In the genomic region with DNA sequence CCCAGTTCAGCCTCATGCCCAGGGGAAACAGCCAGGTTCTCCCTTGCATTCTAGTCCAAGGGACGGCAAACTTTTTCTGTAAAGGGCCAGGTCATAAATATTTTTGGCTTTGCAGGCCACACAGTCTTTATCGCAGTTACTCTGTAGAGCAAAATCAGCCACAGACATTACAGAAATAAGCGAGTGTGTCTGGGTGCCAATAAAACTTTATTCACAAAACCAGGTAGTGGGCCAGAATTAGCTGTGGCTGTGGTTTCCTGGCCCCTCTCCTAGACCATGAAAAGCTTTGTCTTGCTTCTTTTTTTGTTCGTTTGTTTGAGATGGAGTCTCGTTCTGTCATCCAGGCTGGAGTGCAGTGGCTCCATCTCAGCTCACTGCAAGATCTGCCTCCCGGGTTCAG, we compare ENCODE assay signal across 2 cellular contexts.
TF ChIP-seq lines count a peak whose summit lies in the region.

No MANE protein-coding gene starts in this region.

TF ChIP-seq in K562, 482 proteins besides CTCF, POLR2A, EP300 and RAD21:
- TF ChIP-seq, protein P1, sequence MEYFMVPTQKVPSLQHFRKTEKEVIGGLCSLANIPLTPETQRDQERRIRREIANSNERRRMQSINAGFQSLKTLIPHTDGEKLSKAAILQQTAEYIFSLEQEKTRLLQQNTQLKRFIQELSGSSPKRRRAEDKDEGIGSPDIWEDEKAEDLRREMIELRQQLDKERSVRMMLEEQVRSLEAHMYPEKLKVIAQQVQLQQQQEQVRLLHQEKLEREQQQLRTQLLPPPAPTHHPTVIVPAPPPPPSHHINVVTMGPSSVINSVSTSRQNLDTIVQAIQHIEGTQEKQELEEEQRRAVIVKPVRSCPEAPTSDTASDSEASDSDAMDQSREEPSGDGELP (CRISPR knock-in tag; IDR thresholded peaks at IDR 0.05; ENCODE audit: borderline replicate concordance): no peak
- TF ChIP-seq, protein P2, sequence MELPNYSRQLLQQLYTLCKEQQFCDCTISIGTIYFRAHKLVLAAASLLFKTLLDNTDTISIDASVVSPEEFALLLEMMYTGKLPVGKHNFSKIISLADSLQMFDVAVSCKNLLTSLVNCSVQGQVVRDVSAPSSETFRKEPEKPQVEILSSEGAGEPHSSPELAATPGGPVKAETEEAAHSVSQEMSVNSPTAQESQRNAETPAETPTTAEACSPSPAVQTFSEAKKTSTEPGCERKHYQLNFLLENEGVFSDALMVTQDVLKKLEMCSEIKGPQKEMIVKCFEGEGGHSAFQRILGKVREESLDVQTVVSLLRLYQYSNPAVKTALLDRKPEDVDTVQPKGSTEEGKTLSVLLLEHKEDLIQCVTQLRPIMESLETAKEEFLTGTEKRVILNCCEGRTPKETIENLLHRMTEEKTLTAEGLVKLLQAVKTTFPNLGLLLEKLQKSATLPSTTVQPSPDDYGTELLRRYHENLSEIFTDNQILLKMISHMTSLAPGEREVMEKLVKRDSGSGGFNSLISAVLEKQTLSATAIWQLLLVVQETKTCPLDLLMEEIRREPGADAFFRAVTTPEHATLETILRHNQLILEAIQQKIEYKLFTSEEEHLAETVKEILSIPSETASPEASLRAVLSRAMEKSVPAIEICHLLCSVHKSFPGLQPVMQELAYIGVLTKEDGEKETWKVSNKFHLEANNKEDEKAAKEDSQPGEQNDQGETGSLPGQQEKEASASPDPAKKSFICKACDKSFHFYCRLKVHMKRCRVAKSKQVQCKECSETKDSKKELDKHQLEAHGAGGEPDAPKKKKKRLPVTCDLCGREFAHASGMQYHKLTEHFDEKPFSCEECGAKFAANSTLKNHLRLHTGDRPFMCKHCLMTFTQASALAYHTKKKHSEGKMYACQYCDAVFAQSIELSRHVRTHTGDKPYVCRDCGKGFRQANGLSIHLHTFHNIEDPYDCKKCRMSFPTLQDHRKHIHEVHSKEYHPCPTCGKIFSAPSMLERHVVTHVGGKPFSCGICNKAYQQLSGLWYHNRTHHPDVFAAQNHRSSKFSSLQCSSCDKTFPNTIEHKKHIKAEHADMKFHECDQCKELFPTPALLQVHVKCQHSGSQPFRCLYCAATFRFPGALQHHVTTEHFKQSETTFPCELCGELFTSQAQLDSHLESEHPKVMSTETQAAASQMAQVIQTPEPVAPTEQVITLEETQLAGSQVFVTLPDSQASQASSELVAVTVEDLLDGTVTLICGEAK (IDR thresholded peaks at IDR 0.05): peak; percentile 83
- TF ChIP-seq, protein P2 (CRISPR knock-in tag; IDR thresholded peaks at IDR 0.05): peak; percentile 55

TF ChIP-seq in SK-N-SH, 30 proteins besides CTCF, POLR2A, EP300 and RAD21:
- TF ChIP-seq REST (IDR thresholded peaks at IDR 0.05; ENCODE audit: low read depth, low read length) (no peak), MEF2A (IDR thresholded peaks at IDR 0.05; ENCODE audit: borderline replicate concordance, low read depth) (no peak), NRF1 (IDR thresholded peaks at IDR 0.05; ENCODE audit: low read depth, low read length) (no peak), SMC3 (IDR thresholded peaks at IDR 0.05; ENCODE audit: low read depth, low read length) (no peak), TCF12 (IDR thresholded peaks at IDR 0.05) (no peak), IRF3 (IDR thresholded peaks at IDR 0.05; ENCODE audit: low read depth, low read length) (no peak), JUND (IDR thresholded peaks at IDR 0.05) (no peak), MAX (IDR thresholded peaks at IDR 0.05; ENCODE audit: low read depth) (no peak), ELF1 (IDR thresholded peaks at IDR 0.05) (no peak), RCOR1 (IDR thresholded peaks at IDR 0.05; ENCODE audit: low read length) (no peak), FOXJ3 (CRISPR knock-in tag; IDR thresholded peaks at IDR 0.05) (no peak), GATA2 (CRISPR knock-in tag; IDR thresholded peaks at IDR 0.05) (no peak), RFX5 (IDR thresholded peaks at IDR 0.05; ENCODE audit: low read length) (no peak), POLR2AphosphoS5 (IDR thresholded peaks at IDR 0.05; ENCODE audit: low read depth, low read length) (no peak)
- TF ChIP-seq, protein P3, sequence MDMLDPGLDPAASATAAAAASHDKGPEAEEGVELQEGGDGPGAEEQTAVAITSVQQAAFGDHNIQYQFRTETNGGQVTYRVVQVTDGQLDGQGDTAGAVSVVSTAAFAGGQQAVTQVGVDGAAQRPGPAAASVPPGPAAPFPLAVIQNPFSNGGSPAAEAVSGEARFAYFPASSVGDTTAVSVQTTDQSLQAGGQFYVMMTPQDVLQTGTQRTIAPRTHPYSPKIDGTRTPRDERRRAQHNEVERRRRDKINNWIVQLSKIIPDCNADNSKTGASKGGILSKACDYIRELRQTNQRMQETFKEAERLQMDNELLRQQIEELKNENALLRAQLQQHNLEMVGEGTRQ (IDR thresholded peaks at IDR 0.05; ENCODE audit: borderline replicate concordance, low read depth, low read length): no peak
